10 cellular contexts compared by ENCODE assay signal in the genomic region with DNA sequence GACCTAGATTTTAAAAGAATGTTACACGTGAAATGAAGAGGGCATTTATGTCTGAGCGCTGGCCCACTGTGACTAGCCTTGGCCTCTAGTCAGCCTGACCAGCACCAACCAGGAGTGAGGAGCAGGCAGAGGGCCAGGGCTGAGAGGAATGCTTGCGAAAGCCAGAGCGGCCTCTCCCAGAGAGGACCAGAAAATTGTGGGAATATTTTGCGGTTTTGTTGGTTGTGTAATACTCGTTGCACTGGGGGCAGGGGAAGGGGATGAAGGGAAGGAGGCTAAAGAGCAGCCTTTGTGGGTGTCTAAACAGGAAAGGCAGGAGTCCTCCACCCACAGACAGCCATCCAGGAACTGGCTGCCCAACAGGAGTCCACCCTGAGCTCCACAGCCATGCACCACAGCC. TPM values are rescaled to one million over a fixed set of nuclear protein-coding genes. Genes with fewer than 3 reads are reported as not detected.
DNase-seq lines count a peak whose midpoint lies in the region; ATAC-seq, FAIRE-seq and TF ChIP-seq lines count a peak whose summit lies in the region.
"Had no signal": no experiment of that assay in that cellular context is flagged by ENCODE, and none has a peak within 500 bp of the region (broad histone marks: within the 10 kb centered on the region; RNA-seq: fewer than 3 reads in every experiment).

No MANE protein-coding gene starts in this region.

- POLR2A ChIA-PET in A549 (lab: Yijun Ruan, JAX): no interaction called here

- no peak for TF ChIP-seq POLR2A in A549 (IDR thresholded peaks at IDR 0.05; ENCODE audit: low read length)

- 14% methylated on average over 6 of the region's 6 CpGs for WGBS in A549 (ENCODE audit: missing lambda C conversion rate)

- peak; percentile 63 to 80 for DNase-seq in A549 (ENCODE audit: low read depth in 1 of 2, low spot score in 1 of 2)
- DNase-seq in M059J (ENCODE audit: low read depth): peak; percentile 97
- DNase-seq in coronary artery (ENCODE audit: low spot score): peak; percentile 77
- DNase-seq in medulla oblongata (ENCODE audit: extremely low spot score): peak; percentile 6
- DNase-seq in NCI-H2227 (lab: John Stamatoyannopoulos, UW; ENCODE audit: unreplicated experiment): no peak
- no peak for DNase-seq in putamen (ENCODE audit: low spot score)
- no peak for DNase-seq in NCI-H526 treated with DMSO at 0.1 percent for 48 hours (lab: John Stamatoyannopoulos, UW)

- CTCF ChIA-PET in A549 (lab: Yijun Ruan, JAX): no interaction called here

- no peaks in the 10 kb centered on the region for H3K9me3 ChIP-seq in A549

- peak in 1 of 2 experiments; percentile 60; a peak in 3 of 5 replicates for TF ChIP-seq RAD21 in A549 (conservative IDR thresholded peaks at IDR 0.05 in 1 of 2, IDR thresholded peaks at IDR 0.05 in 1 of 2)

- peak overlapping the region; percentile 76 for H3K4me3 ChIP-seq in A549
- H3K4me3 ChIP-seq in coronary artery: no peak overlapping the region

- ATAC-seq in A549 (peak; percentile 54 to 79), HG03025 (IDR thresholded peaks at IDR 0.05; ENCODE audit: low FRiP score, unreplicated experiment) (no peak)

- peaks cover 38% of the 10 kb centered on the region for H3K4me1 ChIP-seq in A549

- H3K4me2 ChIP-seq in A549: peak overlapping the region; percentile 98

- TF ChIP-seq EP300 in A549 (IDR thresholded peaks at IDR 0.05): peak; percentile 66 to 81; a peak in 3 of 5 replicates

- FAIRE-seq in A549 (lab: Jason Lieb, UNC): peak; percentile 95

- H3K27ac ChIP-seq in A549 (peak overlapping the region; percentile 96 to 97), coronary artery (no peak overlapping the region)

- TF ChIP-seq CTCF in A549 (IDR thresholded peaks at IDR 0.05): no peak
- no peak for TF ChIP-seq CTCF in coronary artery (IDR thresholded peaks at IDR 0.05)

TF ChIP-seq in A549, 52 proteins besides CTCF, POLR2A, EP300 and RAD21 (continues in another document):
- TF ChIP-seq EHF (CRISPR knock-in tag; IDR thresholded peaks at IDR 0.05): no peak
- TF ChIP-seq HDAC2 (IDR thresholded peaks at IDR 0.05): no peak
- no peak for TF ChIP-seq MAZ (IDR thresholded peaks at IDR 0.05; ENCODE audit: borderline replicate concordance, low read depth, low read length)
- TF ChIP-seq FOSL2 (IDR thresholded peaks at IDR 0.05): 0 out of 2 replicates have a peak, but pooled peaks have one; percentile 34
- peak; percentile 23; the same call in 1 of the 2 replicates for TF ChIP-seq FOSL2 (CRISPR knock-in tag; IDR thresholded peaks at IDR 0.05)
- peak; percentile 57 to 78; a peak in 3 of 5 replicates for TF ChIP-seq JUN (IDR thresholded peaks at IDR 0.05)
- TF ChIP-seq MYC (IDR thresholded peaks at IDR 0.05; ENCODE audit: borderline replicate concordance, low read length): no peak
- TF ChIP-seq, protein P1, sequence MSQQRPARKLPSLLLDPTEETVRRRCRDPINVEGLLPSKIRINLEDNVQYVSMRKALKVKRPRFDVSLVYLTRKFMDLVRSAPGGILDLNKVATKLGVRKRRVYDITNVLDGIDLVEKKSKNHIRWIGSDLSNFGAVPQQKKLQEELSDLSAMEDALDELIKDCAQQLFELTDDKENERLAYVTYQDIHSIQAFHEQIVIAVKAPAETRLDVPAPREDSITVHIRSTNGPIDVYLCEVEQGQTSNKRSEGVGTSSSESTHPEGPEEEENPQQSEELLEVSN (IDR thresholded peaks at IDR 0.05; ENCODE audit: borderline replicate concordance, low read depth): no peak
- no peak for TF ChIP-seq HOXB13 (CRISPR knock-in tag; IDR thresholded peaks at IDR 0.05; ENCODE audit: low read depth)
- no peak for TF ChIP-seq FOXS1 (CRISPR knock-in tag; IDR thresholded peaks at IDR 0.05)
- TF ChIP-seq TP53 (CRISPR knock-in tag; IDR thresholded peaks at IDR 0.05): no peak
- TF ChIP-seq, protein P2, sequence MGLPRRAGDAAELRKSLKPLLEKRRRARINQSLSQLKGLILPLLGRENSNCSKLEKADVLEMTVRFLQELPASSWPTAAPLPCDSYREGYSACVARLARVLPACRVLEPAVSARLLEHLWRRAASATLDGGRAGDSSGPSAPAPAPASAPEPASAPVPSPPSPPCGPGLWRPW (IDR thresholded peaks at IDR 0.05): peak; percentile 64
- no peak for TF ChIP-seq HOXB5 (CRISPR knock-in tag; IDR thresholded peaks at IDR 0.05)
- TF ChIP-seq SREBF2 (IDR thresholded peaks at IDR 0.05): no peak
- TF ChIP-seq, protein P3, sequence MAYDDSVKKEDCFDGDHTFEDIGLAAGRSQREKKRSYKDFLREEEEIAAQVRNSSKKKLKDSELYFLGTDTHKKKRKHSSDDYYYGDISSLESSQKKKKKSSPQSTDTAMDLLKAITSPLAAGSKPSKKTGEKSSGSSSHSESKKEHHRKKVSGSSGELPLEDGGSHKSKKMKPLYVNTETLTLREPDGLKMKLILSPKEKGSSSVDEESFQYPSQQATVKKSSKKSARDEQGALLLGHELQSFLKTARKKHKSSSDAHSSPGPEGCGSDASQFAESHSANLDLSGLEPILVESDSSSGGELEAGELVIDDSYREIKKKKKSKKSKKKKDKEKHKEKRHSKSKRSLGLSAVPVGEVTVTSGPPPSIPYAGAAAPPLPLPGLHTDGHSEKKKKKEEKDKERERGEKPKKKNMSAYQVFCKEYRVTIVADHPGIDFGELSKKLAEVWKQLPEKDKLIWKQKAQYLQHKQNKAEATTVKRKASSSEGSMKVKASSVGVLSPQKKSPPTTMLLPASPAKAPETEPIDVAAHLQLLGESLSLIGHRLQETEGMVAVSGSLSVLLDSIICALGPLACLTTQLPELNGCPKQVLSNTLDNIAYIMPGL (CRISPR knock-in tag; IDR thresholded peaks at IDR 0.05; ENCODE audit: borderline replicate concordance): no peak
- no peak for TF ChIP-seq NFE2L2 (conservative IDR thresholded peaks at IDR 0.05; ENCODE audit: low read length)
- peak; percentile 79 for TF ChIP-seq GATA3 (IDR thresholded peaks at IDR 0.05; ENCODE audit: borderline replicate concordance)
- no peak for TF ChIP-seq HEYL (CRISPR knock-in tag; IDR thresholded peaks at IDR 0.05)
- no peak for TF ChIP-seq NPAS2 (CRISPR knock-in tag; IDR thresholded peaks at IDR 0.05; ENCODE audit: borderline replicate concordance)
- peak; percentile 51; the same call in 1 of the 2 replicates for TF ChIP-seq JUNB (IDR thresholded peaks at IDR 0.05)
- TF ChIP-seq ESRRA (IDR thresholded peaks at IDR 0.05; ENCODE audit: borderline replicate concordance, low read length): no peak
- TF ChIP-seq CEBPB (IDR thresholded peaks at IDR 0.05): peak; percentile 94 to 98
- TF ChIP-seq NR3C1 (IDR thresholded peaks at IDR 0.05): no peak
- TF ChIP-seq ZSCAN20 (CRISPR knock-in tag; IDR thresholded peaks at IDR 0.05): no peak
- no peak for TF ChIP-seq ZNF302 (CRISPR knock-in tag; IDR thresholded peaks at IDR 0.05)
- TF ChIP-seq POLR2AphosphoS2 (conservative IDR thresholded peaks at IDR 0.05; ENCODE audit: low read length): no peak
- no peak for TF ChIP-seq PHF8 (IDR thresholded peaks at IDR 0.05; ENCODE audit: borderline replicate concordance, low read depth)
- TF ChIP-seq MAFK (IDR thresholded peaks at IDR 0.05; ENCODE audit: partially characterized antibody): no peak
- no peak for TF ChIP-seq KDM1A (IDR thresholded peaks at IDR 0.05; ENCODE audit: low read depth)
- TF ChIP-seq, protein P4, sequence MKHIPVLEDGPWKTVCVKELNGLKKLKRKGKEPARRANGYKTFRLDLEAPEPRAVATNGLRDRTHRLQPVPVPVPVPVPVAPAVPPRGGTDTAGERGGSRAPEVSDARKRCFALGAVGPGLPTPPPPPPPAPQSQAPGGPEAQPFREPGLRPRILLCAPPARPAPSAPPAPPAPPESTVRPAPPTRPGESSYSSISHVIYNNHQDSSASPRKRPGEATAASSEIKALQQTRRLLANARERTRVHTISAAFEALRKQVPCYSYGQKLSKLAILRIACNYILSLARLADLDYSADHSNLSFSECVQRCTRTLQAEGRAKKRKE (CRISPR knock-in tag; IDR thresholded peaks at IDR 0.05; ENCODE audit: low read depth): no peak
- TF ChIP-seq RNF2 (IDR thresholded peaks at IDR 0.05; ENCODE audit: borderline replicate concordance, low read depth): no peak
- TF ChIP-seq, protein P5, sequence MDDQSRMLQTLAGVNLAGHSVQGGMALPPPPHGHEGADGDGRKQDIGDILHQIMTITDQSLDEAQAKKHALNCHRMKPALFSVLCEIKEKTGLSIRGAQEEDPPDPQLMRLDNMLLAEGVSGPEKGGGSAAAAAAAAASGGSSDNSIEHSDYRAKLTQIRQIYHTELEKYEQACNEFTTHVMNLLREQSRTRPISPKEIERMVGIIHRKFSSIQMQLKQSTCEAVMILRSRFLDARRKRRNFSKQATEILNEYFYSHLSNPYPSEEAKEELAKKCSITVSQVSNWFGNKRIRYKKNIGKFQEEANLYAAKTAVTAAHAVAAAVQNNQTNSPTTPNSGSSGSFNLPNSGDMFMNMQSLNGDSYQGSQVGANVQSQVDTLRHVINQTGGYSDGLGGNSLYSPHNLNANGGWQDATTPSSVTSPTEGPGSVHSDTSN (IDR thresholded peaks at IDR 0.05): peak; percentile 26; the same call in 1 of the 2 replicates
- TF ChIP-seq, protein P6, sequence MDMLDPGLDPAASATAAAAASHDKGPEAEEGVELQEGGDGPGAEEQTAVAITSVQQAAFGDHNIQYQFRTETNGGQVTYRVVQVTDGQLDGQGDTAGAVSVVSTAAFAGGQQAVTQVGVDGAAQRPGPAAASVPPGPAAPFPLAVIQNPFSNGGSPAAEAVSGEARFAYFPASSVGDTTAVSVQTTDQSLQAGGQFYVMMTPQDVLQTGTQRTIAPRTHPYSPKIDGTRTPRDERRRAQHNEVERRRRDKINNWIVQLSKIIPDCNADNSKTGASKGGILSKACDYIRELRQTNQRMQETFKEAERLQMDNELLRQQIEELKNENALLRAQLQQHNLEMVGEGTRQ (IDR thresholded peaks at IDR 0.05): no peak
- TF ChIP-seq BHLHE40 (IDR thresholded peaks at IDR 0.05; ENCODE audit: low read depth, low read length): no peak
- no peak for TF ChIP-seq HOXA7 (CRISPR knock-in tag; IDR thresholded peaks at IDR 0.05)

RNA-seq across cellular contexts. Expression of a gene that starts 3.8 kb away (rescaled TPM):
- polyA plus RNA-seq in A549 (2011; rRNA removed) (92.4 and 101 TPM in 2 replicates), A549 (2017; fragmentation: RNase III; extraction: RNeasy Plus Mini Kit Qiagen cat#74134 plus additional on column Dnase treatment) (60.7 to 80.3 TPM (median 64.0 TPM) in 3 replicates)
- polyA plus RNA-seq in A549 (2012; cell fraction: cytosol; rRNA removed): 32.2 and 52.7 TPM in 2 replicates
- 165 and 309 TPM in 2 replicates for polyA plus RNA-seq in A549 (2012; cell fraction: nucleus; rRNA removed)
- polyA minus RNA-seq in A549 (2011; rRNA and poly(A)+ RNA removed): 258 and 321 TPM in 2 replicates
- 11.8 and 13.9 TPM in 2 replicates for total RNA-seq in M059J (2014; rRNA removed; shearing (Covaris generic))
- total RNA-seq: A673; activated CD8-positive, alpha-beta memory T cell treated with anti-CD3 and anti-CD28 coated beads for 36 hours had no signal

RNA-seq across cellular contexts. Expression of a gene that starts 58.0 kb away (rescaled TPM):
- 0.05 TPM in 1 of 2 replicates, not detected in the other for polyA plus RNA-seq in A549 (2011; rRNA removed)
- polyA plus RNA-seq in A549 (2012; cell fraction: cytosol; rRNA removed): 0.03 and 0.05 TPM in 2 replicates
- polyA plus RNA-seq in A549 (2012; cell fraction: nucleus; rRNA removed): not detected in 2 replicates
- polyA plus RNA-seq in A549 (2017; fragmentation: RNase III; extraction: RNeasy Plus Mini Kit Qiagen cat#74134 plus additional on column Dnase treatment): not detected in 3 replicates
- polyA minus RNA-seq in A549 (2011; rRNA and poly(A)+ RNA removed): not detected in 2 replicates
- total RNA-seq in M059J (2014; rRNA removed; shearing (Covaris generic)): 0.10 and 0.64 TPM in 2 replicates
- total RNA-seq: A673; activated CD8-positive, alpha-beta memory T cell treated with anti-CD3 and anti-CD28 coated beads for 36 hours had no signal

Comparison
In these comparisons a context has a peak if more than half of its experiments do, and no peak if none do; other contexts are left out.
1. DNase-seq: peak in A549 (2 of 2), M059J (single experiment), coronary artery (single experiment) and medulla oblongata (single experiment); none in NCI-H2227 (single experiment), putamen (single experiment) and NCI-H526 treated with DMSO at 0.1 percent for 48 hours (single experiment).
2. H3K27ac ChIP-seq: peak in A549 (2 of 2); none in coronary artery (0 of 2).